ENCODE assay signal across 1 cellular context in the genomic region with DNA sequence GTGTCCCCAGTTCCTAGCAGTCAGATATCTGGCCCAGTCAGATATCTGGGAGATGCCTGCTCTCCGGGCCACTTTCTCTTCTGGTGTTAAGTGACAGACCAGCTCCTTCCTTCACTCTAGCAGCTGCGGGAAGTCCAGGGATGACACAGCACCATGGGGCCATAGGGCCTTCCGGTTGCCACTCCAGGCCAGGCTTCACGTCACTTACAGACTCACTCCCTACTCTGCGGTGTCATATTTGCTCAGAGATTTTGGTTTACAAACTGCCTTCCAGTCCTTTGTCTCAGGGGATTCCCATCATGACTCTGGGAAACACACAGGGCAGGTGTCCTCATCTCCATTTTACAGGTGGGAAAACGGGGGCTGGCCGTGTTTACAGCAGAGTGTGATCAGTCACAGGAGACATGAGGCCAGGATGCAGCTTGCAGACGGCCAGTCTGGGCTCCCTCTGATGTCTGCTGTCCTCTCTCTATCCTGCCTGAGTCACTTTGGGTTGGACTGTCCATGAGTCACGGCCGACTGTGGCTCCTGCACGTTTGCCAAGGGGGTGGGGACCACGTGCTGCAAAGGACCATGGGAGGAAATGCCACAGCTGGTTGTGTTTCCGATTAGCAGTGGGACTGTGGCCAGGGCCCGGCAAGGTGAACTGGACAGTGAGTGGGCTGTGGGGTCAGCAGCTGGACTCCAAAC.
TF ChIP-seq lines count a peak whose summit lies in the region.

No MANE protein-coding gene starts in this region.

TF ChIP-seq in HepG2, 621 proteins besides CTCF, POLR2A, EP300 and RAD21 (continued from another document and continues in another):
- TF ChIP-seq HES4 (CRISPR knock-in tag; IDR thresholded peaks at IDR 0.05; ENCODE audit: borderline replicate concordance), result no peak; the same call in 1 of the 2 replicates
- TF ChIP-seq THAP9 (CRISPR knock-in tag; IDR thresholded peaks at IDR 0.05; ENCODE audit: borderline replicate concordance), result peak; percentile 57; the same call in 1 of the 2 replicates
- TF ChIP-seq, protein P1, sequence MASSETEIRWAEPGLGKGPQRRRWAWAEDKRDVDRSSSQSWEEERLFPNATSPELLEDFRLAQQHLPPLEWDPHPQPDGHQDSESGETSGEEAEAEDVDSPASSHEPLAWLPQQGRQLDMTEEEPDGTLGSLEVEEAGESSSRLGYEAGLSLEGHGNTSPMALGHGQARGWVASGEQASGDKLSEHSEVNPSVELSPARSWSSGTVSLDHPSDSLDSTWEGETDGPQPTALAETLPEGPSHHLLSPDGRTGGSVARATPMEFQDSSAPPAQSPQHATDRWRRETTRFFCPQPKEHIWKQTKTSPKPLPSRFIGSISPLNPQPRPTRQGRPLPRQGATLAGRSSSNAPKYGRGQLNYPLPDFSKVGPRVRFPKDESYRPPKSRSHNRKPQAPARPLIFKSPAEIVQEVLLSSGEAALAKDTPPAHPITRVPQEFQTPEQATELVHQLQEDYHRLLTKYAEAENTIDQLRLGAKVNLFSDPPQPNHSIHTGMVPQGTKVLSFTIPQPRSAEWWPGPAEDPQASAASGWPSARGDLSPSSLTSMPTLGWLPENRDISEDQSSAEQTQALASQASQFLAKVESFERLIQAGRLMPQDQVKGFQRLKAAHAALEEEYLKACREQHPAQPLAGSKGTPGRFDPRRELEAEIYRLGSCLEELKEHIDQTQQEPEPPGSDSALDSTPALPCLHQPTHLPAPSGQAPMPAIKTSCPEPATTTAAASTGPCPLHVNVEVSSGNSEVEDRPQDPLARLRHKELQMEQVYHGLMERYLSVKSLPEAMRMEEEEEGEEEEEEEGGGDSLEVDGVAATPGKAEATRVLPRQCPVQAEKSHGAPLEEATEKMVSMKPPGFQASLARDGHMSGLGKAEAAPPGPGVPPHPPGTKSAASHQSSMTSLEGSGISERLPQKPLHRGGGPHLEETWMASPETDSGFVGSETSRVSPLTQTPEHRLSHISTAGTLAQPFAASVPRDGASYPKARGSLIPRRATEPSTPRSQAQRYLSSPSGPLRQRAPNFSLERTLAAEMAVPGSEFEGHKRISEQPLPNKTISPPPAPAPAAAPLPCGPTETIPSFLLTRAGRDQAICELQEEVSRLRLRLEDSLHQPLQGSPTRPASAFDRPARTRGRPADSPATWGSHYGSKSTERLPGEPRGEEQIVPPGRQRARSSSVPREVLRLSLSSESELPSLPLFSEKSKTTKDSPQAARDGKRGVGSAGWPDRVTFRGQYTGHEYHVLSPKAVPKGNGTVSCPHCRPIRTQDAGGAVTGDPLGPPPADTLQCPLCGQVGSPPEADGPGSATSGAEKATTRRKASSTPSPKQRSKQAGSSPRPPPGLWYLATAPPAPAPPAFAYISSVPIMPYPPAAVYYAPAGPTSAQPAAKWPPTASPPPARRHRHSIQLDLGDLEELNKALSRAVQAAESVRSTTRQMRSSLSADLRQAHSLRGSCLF (CRISPR knock-in tag; IDR thresholded peaks at IDR 0.05; ENCODE audit: borderline replicate concordance), result no peak
- no peak for TF ChIP-seq ZNF329 (CRISPR knock-in tag; IDR thresholded peaks at IDR 0.05; ENCODE audit: low read depth)
- no peak for TF ChIP-seq ZNF775 (CRISPR knock-in tag; IDR thresholded peaks at IDR 0.05; ENCODE audit: borderline replicate concordance)
- TF ChIP-seq ZFP37 (CRISPR knock-in tag; IDR thresholded peaks at IDR 0.05; ENCODE audit: borderline replicate concordance), result 0 out of 2 replicates have a peak, but pooled peaks have one; percentile 69
- TF ChIP-seq SALL1 (CRISPR knock-in tag; IDR thresholded peaks at IDR 0.05), result peak; percentile 95
- no peak for TF ChIP-seq ZNF577 (CRISPR knock-in tag; IDR thresholded peaks at IDR 0.05; ENCODE audit: borderline replicate concordance, low read depth)
- TF ChIP-seq ZNF569 (CRISPR knock-in tag; IDR thresholded peaks at IDR 0.05; ENCODE audit: borderline replicate concordance), result no peak
- peak; percentile 67; the same call in 1 of the 2 replicates for TF ChIP-seq ZNF788 (CRISPR knock-in tag; IDR thresholded peaks at IDR 0.05; ENCODE audit: borderline replicate concordance)
- TF ChIP-seq ZNF431 (CRISPR knock-in tag; IDR thresholded peaks at IDR 0.05; ENCODE audit: borderline replicate concordance, low read depth), result no peak; the same call in 1 of the 2 replicates
- TF ChIP-seq SNRNP70 (IDR thresholded peaks at IDR 0.05; ENCODE audit: low read depth, low read length), result no peak
- peak; percentile 85; the same call in 1 of the 2 replicates for TF ChIP-seq ZNF850 (CRISPR knock-in tag; conservative IDR thresholded peaks at IDR 0.05)
- no peak; the same call in 1 of the 2 replicates for TF ChIP-seq ISL2 (CRISPR knock-in tag; IDR thresholded peaks at IDR 0.05)
- no peak for TF ChIP-seq ZSCAN20 (CRISPR knock-in tag; IDR thresholded peaks at IDR 0.05; ENCODE audit: borderline replicate concordance)
- no peak for TF ChIP-seq ZNF841 (CRISPR knock-in tag; IDR thresholded peaks at IDR 0.05; ENCODE audit: borderline replicate concordance)
- TF ChIP-seq KDM4B (CRISPR knock-in tag; IDR thresholded peaks at IDR 0.05), result no peak
- TF ChIP-seq, protein P2, sequence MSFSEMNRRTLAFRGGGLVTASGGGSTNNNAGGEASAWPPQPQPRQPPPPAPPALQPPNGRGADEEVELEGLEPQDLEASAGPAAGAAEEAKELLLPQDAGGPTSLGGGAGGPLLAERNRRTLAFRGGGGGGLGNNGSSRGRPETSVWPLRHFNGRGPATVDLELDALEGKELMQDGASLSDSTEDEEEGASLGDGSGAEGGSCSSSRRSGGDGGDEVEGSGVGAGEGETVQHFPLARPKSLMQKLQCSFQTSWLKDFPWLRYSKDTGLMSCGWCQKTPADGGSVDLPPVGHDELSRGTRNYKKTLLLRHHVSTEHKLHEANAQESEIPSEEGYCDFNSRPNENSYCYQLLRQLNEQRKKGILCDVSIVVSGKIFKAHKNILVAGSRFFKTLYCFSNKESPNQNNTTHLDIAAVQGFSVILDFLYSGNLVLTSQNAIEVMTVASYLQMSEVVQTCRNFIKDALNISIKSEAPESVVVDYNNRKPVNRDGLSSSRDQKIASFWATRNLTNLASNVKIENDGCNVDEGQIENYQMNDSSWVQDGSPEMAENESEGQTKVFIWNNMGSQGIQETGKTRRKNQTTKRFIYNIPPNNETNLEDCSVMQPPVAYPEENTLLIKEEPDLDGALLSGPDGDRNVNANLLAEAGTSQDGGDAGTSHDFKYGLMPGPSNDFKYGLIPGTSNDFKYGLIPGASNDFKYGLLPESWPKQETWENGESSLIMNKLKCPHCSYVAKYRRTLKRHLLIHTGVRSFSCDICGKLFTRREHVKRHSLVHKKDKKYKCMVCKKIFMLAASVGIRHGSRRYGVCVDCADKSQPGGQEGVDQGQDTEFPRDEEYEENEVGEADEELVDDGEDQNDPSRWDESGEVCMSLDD (CRISPR knock-in tag; IDR thresholded peaks at IDR 0.05; ENCODE audit: borderline replicate concordance), result no peak
- peak; percentile 52; the same call in 1 of the 2 replicates for TF ChIP-seq NCOA2 (CRISPR knock-in tag; IDR thresholded peaks at IDR 0.05)
- TF ChIP-seq, protein P3, sequence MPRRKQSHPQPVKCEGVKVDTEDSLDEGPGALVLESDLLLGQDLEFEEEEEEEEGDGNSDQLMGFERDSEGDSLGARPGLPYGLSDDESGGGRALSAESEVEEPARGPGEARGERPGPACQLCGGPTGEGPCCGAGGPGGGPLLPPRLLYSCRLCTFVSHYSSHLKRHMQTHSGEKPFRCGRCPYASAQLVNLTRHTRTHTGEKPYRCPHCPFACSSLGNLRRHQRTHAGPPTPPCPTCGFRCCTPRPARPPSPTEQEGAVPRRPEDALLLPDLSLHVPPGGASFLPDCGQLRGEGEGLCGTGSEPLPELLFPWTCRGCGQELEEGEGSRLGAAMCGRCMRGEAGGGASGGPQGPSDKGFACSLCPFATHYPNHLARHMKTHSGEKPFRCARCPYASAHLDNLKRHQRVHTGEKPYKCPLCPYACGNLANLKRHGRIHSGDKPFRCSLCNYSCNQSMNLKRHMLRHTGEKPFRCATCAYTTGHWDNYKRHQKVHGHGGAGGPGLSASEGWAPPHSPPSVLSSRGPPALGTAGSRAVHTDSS (CRISPR knock-in tag; conservative IDR thresholded peaks at IDR 0.05), result no peak
- no peak; the same call in 1 of the 2 replicates for TF ChIP-seq ZFP41 (CRISPR knock-in tag; IDR thresholded peaks at IDR 0.05; ENCODE audit: borderline replicate concordance)
- no peak for TF ChIP-seq HNRNPLL (IDR thresholded peaks at IDR 0.05; ENCODE audit: low read depth, low read length, poor library complexity, severe bottlenecking)
- TF ChIP-seq PBX3 (CRISPR knock-in tag; IDR thresholded peaks at IDR 0.05; ENCODE audit: borderline replicate concordance), result no peak
- TF ChIP-seq CHCHD3 (CRISPR knock-in tag; IDR thresholded peaks at IDR 0.05), result 0 out of 2 replicates have a peak, but pooled peaks have one; percentile 45
- TF ChIP-seq ZNF615 (CRISPR knock-in tag; IDR thresholded peaks at IDR 0.05; ENCODE audit: borderline replicate concordance), result no peak
- TF ChIP-seq NFKBIZ (CRISPR knock-in tag; IDR thresholded peaks at IDR 0.05), result 0 out of 2 replicates have a peak, but pooled peaks have one; percentile 63
- peak; percentile 68; the same call in 1 of the 2 replicates for TF ChIP-seq ZBTB26 (CRISPR knock-in tag; IDR thresholded peaks at IDR 0.05; ENCODE audit: borderline replicate concordance)
- TF ChIP-seq ZNF263 (CRISPR knock-in tag; IDR thresholded peaks at IDR 0.05), result no peak; the same call in 1 of the 2 replicates
- TF ChIP-seq, protein P4, sequence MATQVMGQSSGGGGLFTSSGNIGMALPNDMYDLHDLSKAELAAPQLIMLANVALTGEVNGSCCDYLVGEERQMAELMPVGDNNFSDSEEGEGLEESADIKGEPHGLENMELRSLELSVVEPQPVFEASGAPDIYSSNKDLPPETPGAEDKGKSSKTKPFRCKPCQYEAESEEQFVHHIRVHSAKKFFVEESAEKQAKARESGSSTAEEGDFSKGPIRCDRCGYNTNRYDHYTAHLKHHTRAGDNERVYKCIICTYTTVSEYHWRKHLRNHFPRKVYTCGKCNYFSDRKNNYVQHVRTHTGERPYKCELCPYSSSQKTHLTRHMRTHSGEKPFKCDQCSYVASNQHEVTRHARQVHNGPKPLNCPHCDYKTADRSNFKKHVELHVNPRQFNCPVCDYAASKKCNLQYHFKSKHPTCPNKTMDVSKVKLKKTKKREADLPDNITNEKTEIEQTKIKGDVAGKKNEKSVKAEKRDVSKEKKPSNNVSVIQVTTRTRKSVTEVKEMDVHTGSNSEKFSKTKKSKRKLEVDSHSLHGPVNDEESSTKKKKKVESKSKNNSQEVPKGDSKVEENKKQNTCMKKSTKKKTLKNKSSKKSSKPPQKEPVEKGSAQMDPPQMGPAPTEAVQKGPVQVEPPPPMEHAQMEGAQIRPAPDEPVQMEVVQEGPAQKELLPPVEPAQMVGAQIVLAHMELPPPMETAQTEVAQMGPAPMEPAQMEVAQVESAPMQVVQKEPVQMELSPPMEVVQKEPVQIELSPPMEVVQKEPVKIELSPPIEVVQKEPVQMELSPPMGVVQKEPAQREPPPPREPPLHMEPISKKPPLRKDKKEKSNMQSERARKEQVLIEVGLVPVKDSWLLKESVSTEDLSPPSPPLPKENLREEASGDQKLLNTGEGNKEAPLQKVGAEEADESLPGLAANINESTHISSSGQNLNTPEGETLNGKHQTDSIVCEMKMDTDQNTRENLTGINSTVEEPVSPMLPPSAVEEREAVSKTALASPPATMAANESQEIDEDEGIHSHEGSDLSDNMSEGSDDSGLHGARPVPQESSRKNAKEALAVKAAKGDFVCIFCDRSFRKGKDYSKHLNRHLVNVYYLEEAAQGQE (IDR thresholded peaks at IDR 0.05; ENCODE audit: borderline replicate concordance in 1 of 2, low read depth in 1 of 2, low read length in 2 of 2), result no peak
- no peak for TF ChIP-seq MYNN (CRISPR knock-in tag; IDR thresholded peaks at IDR 0.05; ENCODE audit: low read depth)
- no peak for TF ChIP-seq HDAC6 (IDR thresholded peaks at IDR 0.05; ENCODE audit: low read depth, low read length)
- TF ChIP-seq HDAC2 (CRISPR knock-in tag; IDR thresholded peaks at IDR 0.05), result peak; percentile 68
- TF ChIP-seq NR1H2 (CRISPR knock-in tag; IDR thresholded peaks at IDR 0.05; ENCODE audit: borderline replicate concordance, low read depth), result no peak
- TF ChIP-seq ZFAT (CRISPR knock-in tag; conservative IDR thresholded peaks at IDR 0.05), result no peak
